10 cellular contexts compared by ENCODE assay signal in genomic region chr22:44710474-44711235, GRCh38. TPM values are rescaled to one million over a fixed set of nuclear protein-coding genes. Genes with fewer than 3 reads are reported as not detected.
DNase-seq lines count a peak whose midpoint lies in the region; ATAC-seq and TF ChIP-seq lines count a peak whose summit lies in the region.
"Had no signal": no experiment of that assay in that cellular context is flagged by ENCODE, and none has a peak within 500 bp of the region (broad histone marks: within the 10 kb centered on the region; RNA-seq: fewer than 3 reads in every experiment).

No MANE protein-coding gene starts in this region.

- H3K4me2 ChIP-seq in hepatocyte: peak overlapping the region; percentile 46

- no peaks in the 10 kb centered on the region for H3K27me3 ChIP-seq in hepatocyte
- H3K27me3 ChIP-seq in A673 (replicated peaks; ENCODE audit: insufficient read depth, low read depth, low read length, poor library complexity): no peaks in the 10 kb centered on the region

- H3K27ac ChIP-seq in hepatocyte (peak overlapping the region; percentile 50), A673 (ENCODE audit: low read depth, low read length, poor library complexity, severe bottlenecking) (no peak overlapping the region)

- no peaks in the 10 kb centered on the region for H3K36me3 Mint-ChIP-seq in T-cell

- ATAC-seq in T-cell (replicated peaks in 1 of 4) (peak; percentile 59 to 74 (median 70)), GM21619 (IDR thresholded peaks at IDR 0.05; ENCODE audit: unreplicated experiment) (no peak)
- ATAC-seq in stimulated activated naive CD8-positive, alpha-beta T cell treated with anti-CD3 and anti-CD28 coated beads, Interleukin-15, amount 100 ng/mL, for 72 hours: peak; percentile 84

- no peaks in the 10 kb centered on the region for H3K27me3 Mint-ChIP-seq in T-cell
- H3K27me3 Mint-ChIP-seq in stimulated activated naive CD8-positive, alpha-beta T cell treated with anti-CD3 and anti-CD28 coated beads, Interleukin-15, amount 100 ng/mL, for 72 hours: no peaks in the 10 kb centered on the region

- H3K4me3 ChIP-seq in hepatocyte (no peak overlapping the region), A673 (ENCODE audit: low read depth, low read length, poor library complexity, severe bottlenecking) (no peak overlapping the region)

- H3K79me2 ChIP-seq in hepatocyte: peaks cover 76% of the 10 kb centered on the region

- peak overlapping the region; percentile 83 to 85 for H3K27ac Mint-ChIP-seq in T-cell
- H3K27ac Mint-ChIP-seq in stimulated activated naive CD8-positive, alpha-beta T cell treated with anti-CD3 and anti-CD28 coated beads, Interleukin-15, amount 100 ng/mL, for 72 hours: peak overlapping the region; percentile 98

- H3K4me3 Mint-ChIP-seq in T-cell: peak overlapping the region; percentile 61 to 69 (median 62)
- H3K4me3 Mint-ChIP-seq in stimulated activated naive CD8-positive, alpha-beta T cell treated with anti-CD3 and anti-CD28 coated beads, Interleukin-15, amount 100 ng/mL, for 72 hours: peak overlapping the region; percentile 82 to 86

- H3K4me1 ChIP-seq in hepatocyte (ENCODE audit: insufficient read depth): peaks cover 32% of the 10 kb centered on the region
- no peaks in the 10 kb centered on the region for H3K4me1 ChIP-seq in A673 (ENCODE audit: insufficient read depth, low read length, poor library complexity, severe bottlenecking)

- H2AFZ ChIP-seq in hepatocyte: no peak overlapping the region

- no peak for TF ChIP-seq CTCF in hepatocyte (IDR thresholded peaks at IDR 0.05; ENCODE audit: poor library complexity)
- no peak for TF ChIP-seq CTCF in A673 (conservative IDR thresholded peaks at IDR 0.05; ENCODE audit: low read depth, low read length)

- DNase-seq in activated effector memory CD4-positive, alpha-beta T cell treated with Interleukin-2 at 50 U/mL for 16 hours: peak; percentile 18
- DNase-seq in activated effector memory CD4-positive, alpha-beta T cell treated with anti-CD3 and anti-CD28 coated beads, Interleukin-2, amount 50 U/mL, for 16 hours: no peak
- DNase-seq in T-cell (peak in 33 of 34 experiments; percentile 8 to 68 (median 39)), hepatocyte (ENCODE audit: low spot score) (no peak), GM19240 (ENCODE audit: insufficient read length, low spot score) (no peak), A673 (ENCODE audit: low spot score) (no peak)
- DNase-seq in stimulated activated naive CD8-positive, alpha-beta T cell treated with anti-CD3 and anti-CD28 coated beads, Interleukin-15, amount 100 ng/mL, for 72 hours: peak; percentile 58 to 70
- DNase-seq: IMR-90 had no signal

- no peaks in the 10 kb centered on the region for H3K9me2 ChIP-seq in hepatocyte (replicated peaks; ENCODE audit: insufficient read depth)

- CTCF ChIA-PET in T-cell (lab: Charles Lee) (interaction anchor here in 1 of 2 donors (0.6 to 1.4 kb wide), 2 partner anchors 26 to 1445 kb away, joined by 3 to 6 read pairs; no protein-coding TSS in a partner anchor), A673 (lab: Charles Lee) (no interaction called here)

- intact Hi-C loops in A673 (cut with micrococcal nuclease; ENCODE audit: unreplicated experiment): no loop called here

- no peaks in the 10 kb centered on the region for H3K36me3 ChIP-seq in hepatocyte (replicated peaks; ENCODE audit: insufficient read depth, low read depth)
- no peaks in the 10 kb centered on the region for H3K36me3 ChIP-seq in A673 (ENCODE audit: insufficient read depth, low read length, poor library complexity, severe bottlenecking)

- no peaks in the 10 kb centered on the region for H3K9me3 Mint-ChIP-seq in T-cell
- no peaks in the 10 kb centered on the region for H3K9me3 Mint-ChIP-seq in stimulated activated naive CD8-positive, alpha-beta T cell treated with anti-CD3 and anti-CD28 coated beads, Interleukin-15, amount 100 ng/mL, for 72 hours

- H3K9me3 ChIP-seq in hepatocyte (ENCODE audit: low read depth) (no peaks in the 10 kb centered on the region), A673 (ENCODE audit: low read depth, low read length, poor library complexity, severe bottlenecking) (no peaks in the 10 kb centered on the region)

- peaks cover 14 to 46% (median 37%) of the 10 kb centered on the region in 3 donors for H3K4me1 Mint-ChIP-seq in T-cell
- H3K4me1 Mint-ChIP-seq in stimulated activated naive CD8-positive, alpha-beta T cell treated with anti-CD3 and anti-CD28 coated beads, Interleukin-15, amount 100 ng/mL, for 72 hours: peaks cover 79% of the 10 kb centered on the region

- POLR2A ChIA-PET in T-cell (lab: Charles Lee): no interaction called here
- POLR2A ChIA-PET in A673 (lab: Charles Lee; ENCODE audit: low non-redundant PET): no interaction called here

- peaks cover 59% of the 10 kb centered on the region for H4K20me1 ChIP-seq in hepatocyte (ENCODE audit: insufficient read depth, poor library complexity, severe bottlenecking)

- BruUV-seq in A673 (replicated peaks; lab: Mats Ljungman, UMichigan): no TSS peak

- 85% methylated on average over 15 of the region's 22 CpGs for WGBS in hepatocyte (ENCODE audit: low lambda C conversion rate, missing lambda C conversion rate)

RNA-seq across cellular contexts. Expression of gene PRR5, which starts 8.7 kb away (rescaled TPM):
- total RNA-seq in T-cell: 10 to 100 TPM; 37.0 to 64.0 (median 58.7) TPM
- total RNA-seq in hepatocyte: 44.2 and 65.1 TPM in 2 replicates
- polyA plus RNA-seq in hepatocyte: 84.9 and 91.2 TPM in 2 replicates
- total RNA-seq in A673 (2021): 15.6 and 17.9 TPM in 2 replicates

RNA-seq across cellular contexts. Expression of gene ARHGAP8, which starts 41.7 kb away (rescaled TPM):
- total RNA-seq in T-cell (1 to 10 TPM in 4 of 5 donors, under 1 TPM in 1; 0.59 to 4.7 (median 2.0) TPM), hepatocyte (24.0 and 25.2 TPM in 2 replicates), A673 (2021) (0.31 TPM in 1 of 2 replicates, not detected in the other)
- 50.4 and 62.8 TPM in 2 replicates for polyA plus RNA-seq in hepatocyte
- total RNA-seq: dermis microvascular lymphatic vessel endothelial cell had no signal

Comparison
In these comparisons a context has a peak if more than half of its experiments do, and no peak if none do; other contexts are left out.
1. DNase-seq: peak in activated effector memory CD4-positive, alpha-beta T cell treated with Interleukin-2 at 50 U/mL for 16 hours (single experiment), T-cell (33 of 34) and stimulated activated naive CD8-positive, alpha-beta T cell treated with anti-CD3 and anti-CD28 coated beads, Interleukin-15, amount 100 ng/mL, for 72 hours (2 of 2); none in activated effector memory CD4-positive, alpha-beta T cell treated with anti-CD3 and anti-CD28 coated beads, Interleukin-2, amount 50 U/mL, for 16 hours (single experiment), hepatocyte (single experiment), GM19240 (single experiment) and A673 (single experiment).